Comparison of ENCODE assay signal across 1 cellular context in genomic region chr6:144742779-144743178, GRCh38.
A peak's percentile ranks its signal among the peaks of the same experiment; 100 is the strongest.
TF ChIP-seq lines count a peak whose summit lies in the region.

No MANE protein-coding gene starts in this region.

TF ChIP-seq in K562, 482 proteins besides CTCF, POLR2A, EP300 and RAD21 (continued from another document):
- no peak for TF ChIP-seq RERE (CRISPR knock-in tag; IDR thresholded peaks at IDR 0.05; ENCODE audit: borderline replicate concordance)
- TF ChIP-seq CEBPG (CRISPR knock-in tag; IDR thresholded peaks at IDR 0.05) = no peak
- TF ChIP-seq CEBPG (tag; conservative IDR thresholded peaks at IDR 0.05 in 1 of 2, IDR thresholded peaks at IDR 0.05 in 1 of 2) = peak; percentile 9 to 52; a peak in 1 of 4 replicates
- TF ChIP-seq FOXK1 (CRISPR knock-in tag; IDR thresholded peaks at IDR 0.05; ENCODE audit: borderline replicate concordance) = no peak
- TF ChIP-seq OTX1 (CRISPR knock-in tag; IDR thresholded peaks at IDR 0.05) = no peak
- no peak for TF ChIP-seq NFYB (IDR thresholded peaks at IDR 0.05; ENCODE audit: extremely low read depth, insufficient read length)
- TF ChIP-seq RFX1 (IDR thresholded peaks at IDR 0.05) = no peak
- no peak for TF ChIP-seq ZFP91 (CRISPR knock-in tag; IDR thresholded peaks at IDR 0.05)
- no peak for TF ChIP-seq ZNF699 (CRISPR knock-in tag; IDR thresholded peaks at IDR 0.05; ENCODE audit: insufficient replicate concordance)
- TF ChIP-seq YBX1 (IDR thresholded peaks at IDR 0.05) = no peak
- TF ChIP-seq NR3C1 (CRISPR knock-in tag; IDR thresholded peaks at IDR 0.05) = no peak
- TF ChIP-seq USF1 (CRISPR knock-in tag; IDR thresholded peaks at IDR 0.05) = no peak
TF ChIP-seq in K562: peak in this region for 2.
